ENCODE assay signal across 19 cellular contexts in genomic region chr10:32459072-32459703, GRCh38. TPM values are rescaled to one million over a fixed set of nuclear protein-coding genes. Genes with fewer than 3 reads are reported as not detected.
DNase-seq lines count a peak whose midpoint lies in the region; ATAC-seq, FAIRE-seq and TF ChIP-seq lines count a peak whose summit lies in the region.
"Had no signal": no experiment of that assay in that cellular context is flagged by ENCODE, and none has a peak within 500 bp of the region (broad histone marks: within the 10 kb centered on the region; RNA-seq: fewer than 3 reads in every experiment).

No MANE protein-coding gene starts in this region.

- H2AFZ ChIP-seq in keratinocyte (ENCODE audit: control insufficient read depth, low read length), result no peak overlapping the region

- H3K27me3 Mint-ChIP-seq in activated CD8-positive, alpha-beta T cell treated with anti-CD3 and anti-CD28 coated beads for 36 hours, result no peaks in the 10 kb centered on the region
- H3K27me3 Mint-ChIP-seq: activated B cell treated with CpG ODN at 0.5 μM for 24 hours had no signal

- FAIRE-seq in GM18507 (lab: Jason Lieb, UNC) (peak; percentile 18), keratinocyte (lab: Jason Lieb, UNC) (peak; percentile 26)
- FAIRE-seq: islet of Langerhans had no signal

- no peaks in the 10 kb centered on the region for H3K36me3 ChIP-seq in keratinocyte (ENCODE audit: control insufficient read depth in 2 of 2, extremely low read depth in 1 of 2, insufficient read depth in 2 of 2, low read length in 2 of 2)
- H3K36me3 ChIP-seq: colonic mucosa had no signal

- intact Hi-C loops in activated CD8-positive, alpha-beta T cell treated with anti-CD3 and anti-CD28 coated beads for 36 hours (cut with micrococcal nuclease), result no loop called here

- H3K4me2 ChIP-seq in keratinocyte (ENCODE audit: control insufficient read depth, extremely low read depth, insufficient read depth, low read depth, low read length), result no peak overlapping the region

- ATAC-seq in activated CD8-positive, alpha-beta T cell treated with anti-CD3 and anti-CD28 coated beads for 36 hours, result peak; percentile 91
- ATAC-seq in GM19023 (IDR thresholded peaks at IDR 0.05; ENCODE audit: unreplicated experiment), result no peak
- no peak for ATAC-seq in GM21381 (IDR thresholded peaks at IDR 0.05; ENCODE audit: unreplicated experiment)

- H3K4me1 ChIP-seq in keratinocyte (ENCODE audit: control insufficient read depth, extremely low read depth, insufficient read depth, low read length), result no peaks in the 10 kb centered on the region
- H3K4me1 ChIP-seq: colonic mucosa, spleen, tibial artery had no signal

- H3K9me3 Mint-ChIP-seq in activated CD8-positive, alpha-beta T cell treated with anti-CD3 and anti-CD28 coated beads for 36 hours, result no peaks in the 10 kb centered on the region
- H3K9me3 Mint-ChIP-seq: activated B cell treated with CpG ODN at 0.5 μM for 24 hours, HFFc6, mesothelial cell of epicardium had no signal

- POLR2A ChIA-PET in activated CD8-positive, alpha-beta T cell treated with anti-CD3 and anti-CD28 coated beads for 36 hours (lab: Charles Lee), result no interaction called here

- no peak overlapping the region for H3K4me3 ChIP-seq in keratinocyte (ENCODE audit: control insufficient read depth in 2 of 3, extremely low read depth in 1 of 3, insufficient read depth in 2 of 3, low read depth in 1 of 3, low read length in 3 of 3)
- H3K4me3 ChIP-seq: colonic mucosa, spleen, tibial artery had no signal

- no peak overlapping the region for H3K27ac ChIP-seq in keratinocyte (ENCODE audit: control insufficient read depth, insufficient read depth, low read length)
- H3K27ac ChIP-seq: colonic mucosa, spleen, tibial artery had no signal

- peaks cover 16% of the 10 kb centered on the region for H3K36me3 Mint-ChIP-seq in activated CD8-positive, alpha-beta T cell treated with anti-CD3 and anti-CD28 coated beads for 36 hours (ENCODE audit: low read depth)

- CTCF ChIA-PET in activated CD8-positive, alpha-beta T cell treated with anti-CD3 and anti-CD28 coated beads for 36 hours (lab: Charles Lee), result interaction anchor here (0.6 to 1.7 kb wide), 3 partner anchors 9 to 92 kb away, joined by 3 to 6 read pairs (median 3); no protein-coding TSS in a partner anchor

- in situ Hi-C loops in KBM-7 (cut with MboI; ENCODE audit: low pct_unique_long_range_greater_than_20kb, low sequenced_read_pairs), result no loop called here

- H3K4me3 Mint-ChIP-seq in activated CD8-positive, alpha-beta T cell treated with anti-CD3 and anti-CD28 coated beads for 36 hours, result no peak overlapping the region
- H3K4me3 Mint-ChIP-seq: activated B cell treated with CpG ODN at 0.5 μM for 24 hours, HFFc6, mesothelial cell of epicardium had no signal

- H3K9ac ChIP-seq in keratinocyte (ENCODE audit: control insufficient read depth, extremely low read depth, insufficient read depth, low read length), result no peak overlapping the region

- H3K4me1 Mint-ChIP-seq in activated CD8-positive, alpha-beta T cell treated with anti-CD3 and anti-CD28 coated beads for 36 hours (ENCODE audit: low read depth), result peaks cover 32% of the 10 kb centered on the region
- H3K4me1 Mint-ChIP-seq: activated B cell treated with CpG ODN at 0.5 μM for 24 hours, mesothelial cell of epicardium had no signal

- peak overlapping the region; percentile 20 for H3K27ac Mint-ChIP-seq in activated CD8-positive, alpha-beta T cell treated with anti-CD3 and anti-CD28 coated beads for 36 hours
- H3K27ac Mint-ChIP-seq: activated B cell treated with CpG ODN at 0.5 μM for 24 hours, HFFc6, mesothelial cell of epicardium had no signal

- no peak for TF ChIP-seq CTCF in activated CD8-positive, alpha-beta T cell treated with anti-CD3 and anti-CD28 coated beads for 36 hours (IDR thresholded peaks at IDR 0.05)
- TF ChIP-seq CTCF in keratinocyte (optimal IDR thresholded peaks at IDR 0.05 in 1 of 3, IDR thresholded peaks at IDR 0.05 in 1 of 3, conservative IDR thresholded peaks at IDR 0.05 in 1 of 3; ENCODE audit: extremely low read depth in 1 of 3, insufficient read depth in 2 of 3, low read length in 3 of 3), result no peak

- DNase-seq in CD1c-positive myeloid dendritic cell (ENCODE audit: extremely low spot score), result peak; percentile 28
- no peak for DNase-seq in GM18507 (ENCODE audit: extremely low spot score, insufficient read length, low read depth)
- peak; percentile 44 for DNase-seq in activated CD8-positive, alpha-beta T cell treated with anti-CD3 and anti-CD28 coated beads for 36 hours
- DNase-seq in keratinocyte (ENCODE audit: low read depth, low spot score), result no peak
- DNase-seq in NCI-H2081 treated with DMSO at 0.1 percent for 48 hours (lab: John Stamatoyannopoulos, UW), result no peak
- no peak for DNase-seq in KBM-7
- DNase-seq: activated B cell treated with CpG ODN at 0.5 μM for 24 hours, amniotic stem cell, colonic mucosa, HFFc6, IMR-90, NCI-H1092 treated with DMSO at 0.1 percent for 48 hours, NCI-H345, spleen, tibial artery had no signal

- H3K27me3 ChIP-seq in keratinocyte (ENCODE audit: control insufficient read depth, extremely low read depth, insufficient read depth, low read length), result no peaks in the 10 kb centered on the region
- H3K27me3 ChIP-seq: colonic mucosa, spleen, tibial artery had no signal

- H4K20me1 ChIP-seq in keratinocyte (ENCODE audit: control insufficient read depth, extremely low read depth, insufficient read depth, low read length), result no peaks in the 10 kb centered on the region

- H3K9me1 ChIP-seq in keratinocyte (ENCODE audit: control insufficient read depth, extremely low read depth, insufficient read depth, low read length), result no peaks in the 10 kb centered on the region

- no peaks in the 10 kb centered on the region for H3K9me3 ChIP-seq in keratinocyte (ENCODE audit: control insufficient read depth, low read depth, low read length)
- H3K9me3 ChIP-seq: colonic mucosa, spleen, tibial artery had no signal

- H3K79me2 ChIP-seq in keratinocyte (ENCODE audit: control insufficient read depth, insufficient read depth, low read length), result no peaks in the 10 kb centered on the region

- dilution Hi-C loops in keratinocyte (cut with MboI; ENCODE audit: extremely low pct_ligation_motif_present, low sequenced_read_pairs), result no loop called here

RNA-seq across cellular contexts. Expression of gene CCDC7, which starts 13.2 kb away (rescaled TPM):
- total RNA-seq in activated CD8-positive, alpha-beta T cell treated with anti-CD3 and anti-CD28 coated beads for 36 hours, result 10 to 100 TPM in 1 of 2 experiments, 1 to 10 TPM in 1; 5.5 to 10.4 TPM
- polyA plus RNA-seq in keratinocyte, result 0.43 to 1.1 TPM (median 0.58 TPM) in 3 replicates
- polyA plus RNA-seq in keratinocyte (2011; ENCODE audit: low read depth), result 4.2 TPM
- 0.25 and 0.32 TPM in 2 replicates for polyA plus RNA-seq in keratinocyte (2011; cell fraction: cytosol; rRNA removed)
- 1.5 TPM in 2 replicates for polyA plus RNA-seq in keratinocyte (2011; cell fraction: nucleus; rRNA removed)
- 0.36 and 1.3 TPM in 2 replicates for polyA plus RNA-seq in keratinocyte (2012; ENCODE audit: low replicate concordance)
- 1.0 to 2.6 TPM in 2 of 3 replicates, not detected in the other for polyA minus RNA-seq in keratinocyte
- not detected for polyA minus RNA-seq in keratinocyte (2011; cell fraction: cytosol; rRNA and poly(A)+ RNA removed)
- 2.3 and 3.1 TPM in 2 replicates for polyA minus RNA-seq in keratinocyte (2011; cell fraction: nucleus; rRNA and poly(A)+ RNA removed)

Comparison
In these comparisons a context has a peak if more than half of its experiments do, and no peak if none do; other contexts are left out.
1. DNase-seq: peak in CD1c-positive myeloid dendritic cell (single experiment) and activated CD8-positive, alpha-beta T cell treated with anti-CD3 and anti-CD28 coated beads for 36 hours (single experiment); none in GM18507 (single experiment), keratinocyte (single experiment), NCI-H2081 treated with DMSO at 0.1 percent for 48 hours (single experiment) and KBM-7 (single experiment).